ENCODE assay signal across 8 cellular contexts in genomic region chr19:4811328-4812131, GRCh38. TPM values are rescaled to one million over a fixed set of nuclear protein-coding genes. Genes with fewer than 3 reads are reported as not detected.
DNase-seq lines count a peak whose midpoint lies in the region; ATAC-seq lines count a peak whose summit lies in the region.

No MANE protein-coding gene starts in this region.

- DNase-seq in NCI-H1694 (lab: John Stamatoyannopoulos, UW) (peak; percentile 7), NCI-H1694 treated with DMSO at 0.1 percent for 48 hours (lab: John Stamatoyannopoulos, UW) (no peak), NCI-H1092 treated with DMSO at 0.1 percent for 48 hours (lab: John Stamatoyannopoulos, UW) (peak; percentile 13), left colon (peak; percentile 73 to 89)
- peak; percentile 96 for DNase-seq in activated CD4-positive, CD25-positive, alpha-beta regulatory T cell treated with anti-CD3 and anti-CD28 coated beads, Interleukin-2, amount 50 U/mL, for 72 hours
- peak; percentile 72 for DNase-seq in central memory CD4-positive, alpha-beta T cell
- peak; percentile 88 to 97 for DNase-seq in stimulated activated CD4-positive, alpha-beta T cell treated with anti-CD3 and anti-CD28 coated beads, Interleukin-4, amount 100 ng/mL, for 48 hours (ENCODE audit: low read depth in 2 of 2)

- peak; percentile 56 for ATAC-seq in left colon
- ATAC-seq in GM19328 (IDR thresholded peaks at IDR 0.05; ENCODE audit: unreplicated experiment), result no peak

- intact Hi-C loops in left colon (cut with DNase I, micrococcal nuclease), result loop anchor here in 1 of 2 donors (2.0 kb wide), 1 partner anchor 37 kb away; no protein-coding TSS in a partner anchor

RNA-seq across cellular contexts. Expression of gene TICAM1, which starts 20.0 kb away (rescaled TPM):
- 10 to 100 TPM; 22.4 to 40.5 TPM for total RNA-seq in left colon

RNA-seq across cellular contexts. Expression of gene FEM1A, which starts 20.0 kb away (rescaled TPM):
- 10 to 100 TPM; 10.9 to 11.2 TPM for total RNA-seq in left colon

RNA-seq across cellular contexts. Expression of gene PLIN3, which starts 55.9 kb away (rescaled TPM):
- 100 to 1,000 TPM; 121 to 152 TPM for total RNA-seq in left colon
